10 cellular contexts compared by ENCODE assay signal in the genomic region with DNA sequence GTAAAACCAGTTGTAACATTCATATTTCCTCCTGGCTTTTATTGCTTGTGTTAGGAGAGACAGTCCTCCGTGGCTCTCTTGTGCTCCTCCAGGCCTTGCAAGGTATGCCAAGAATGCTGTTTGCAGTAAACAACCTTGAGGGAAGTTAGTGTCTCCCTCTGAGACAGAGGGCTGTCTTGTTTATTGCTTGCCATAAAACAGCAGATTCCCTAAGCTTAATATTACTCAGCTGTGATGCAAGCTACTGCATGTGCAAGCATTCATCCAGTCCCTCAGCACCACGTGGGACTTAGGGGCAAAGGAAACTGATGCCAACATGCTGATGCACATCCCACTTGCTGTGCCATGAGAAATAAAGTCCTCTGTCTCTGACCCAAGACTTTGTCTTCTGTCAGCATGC. TPM values are rescaled to one million over a fixed set of nuclear protein-coding genes. Genes with fewer than 3 reads are reported as not detected.
DNase-seq lines count a peak whose midpoint lies in the region; ATAC-seq and TF ChIP-seq lines count a peak whose summit lies in the region.
"Had no signal": no experiment of that assay in that cellular context is flagged by ENCODE, and none has a peak within 500 bp of the region (broad histone marks: within the 10 kb centered on the region; RNA-seq: fewer than 3 reads in every experiment).

No MANE protein-coding gene starts in this region.

- no peak overlapping the region for H3K18ac ChIP-seq in neuronal stem cell (ENCODE audit: low read length)

- TF ChIP-seq EP300 in gastroesophageal sphincter (IDR thresholded peaks at IDR 0.05): no peak

- H3K14ac ChIP-seq in neuronal stem cell (ENCODE audit: low read length): no peak overlapping the region

- H3K4me3 ChIP-seq in gastroesophageal sphincter: no peak overlapping the region
- peak overlapping the region; percentile 1 for H3K4me3 ChIP-seq in psoas muscle
- no peak overlapping the region for H3K4me3 ChIP-seq in neuronal stem cell (ENCODE audit: low read length in 2 of 2)

- H2AFZ ChIP-seq in neuronal stem cell (ENCODE audit: low read length): no peak overlapping the region

- H3K36me3 ChIP-seq in gastroesophageal sphincter (peaks cover 0 to 12% of the 10 kb centered on the region in 2 donors), psoas muscle (ENCODE audit: insufficient read depth in 1 of 2, low read depth in 1 of 2) (no peaks in the 10 kb centered on the region), neuronal stem cell (replicated peaks in 1 of 2; ENCODE audit: control insufficient read depth in 2 of 2, insufficient read depth in 2 of 2, low read length in 2 of 2) (peaks cover 0 to 12% of the 10 kb centered on the region in 2 donors)

- ATAC-seq in gastroesophageal sphincter (peak; percentile 34), psoas muscle (peak; percentile 53 to 66 (median 62))

- H3K9me3 ChIP-seq in gastroesophageal sphincter: no peaks in the 10 kb centered on the region
- H3K9me3 ChIP-seq in psoas muscle: no peaks in the 10 kb centered on the region
- peaks cover 0 to 2% of the 10 kb centered on the region in 2 donors for H3K9me3 ChIP-seq in neuronal stem cell (replicated peaks in 1 of 2; ENCODE audit: control insufficient read depth in 2 of 2, insufficient read depth in 1 of 2, low read depth in 1 of 2, low read length in 2 of 2)

- peaks cover 5% of the 10 kb centered on the region for H3K79me1 ChIP-seq in neuronal stem cell (ENCODE audit: low read depth, low read length)

- H2BK12ac ChIP-seq in neuronal stem cell (ENCODE audit: low read length): no peak overlapping the region

- no peak overlapping the region for H2BK120ac ChIP-seq in neuronal stem cell (ENCODE audit: low read depth, low read length)

- H3K27me3 ChIP-seq in gastroesophageal sphincter: no peaks in the 10 kb centered on the region
- H3K27me3 ChIP-seq in psoas muscle (ENCODE audit: insufficient read depth in 3 of 3, low read length in 2 of 3): no peaks in the 10 kb centered on the region
- no peaks in the 10 kb centered on the region for H3K27me3 ChIP-seq in neuronal stem cell (ENCODE audit: control insufficient read depth in 3 of 3, insufficient read depth in 3 of 3, low read depth in 1 of 3, low read length in 3 of 3)

- H3K9ac ChIP-seq in neuronal stem cell (ENCODE audit: low read depth, low read length, poor library complexity): no peak overlapping the region

- H3K4me2 ChIP-seq in neuronal stem cell (ENCODE audit: insufficient read depth, low read length, poor library complexity, severe bottlenecking): no peak overlapping the region

- intact Hi-C loops in psoas muscle (cut with DNase I): loop anchor here (10.0 kb wide), 2 partner anchors 159 to 439 kb away; no protein-coding TSS in a partner anchor

- H4K8ac ChIP-seq in neuronal stem cell (ENCODE audit: low read depth, low read length): no peak overlapping the region

- H3K4me1 ChIP-seq in gastroesophageal sphincter (peaks cover 0 to 49% (median 6%) of the 10 kb centered on the region in 3 donors), psoas muscle (peaks cover 81% of the 10 kb centered on the region), neuronal stem cell (ENCODE audit: control insufficient read depth in 2 of 2, insufficient read depth in 1 of 2, low read depth in 1 of 2, low read length in 2 of 2) (peaks cover 5 to 14% of the 10 kb centered on the region in 2 donors)

- no peak overlapping the region for H2BK5ac ChIP-seq in neuronal stem cell (ENCODE audit: low read length)

- H2AK5ac ChIP-seq in neuronal stem cell (ENCODE audit: low read depth, low read length): no peak overlapping the region

- no peak overlapping the region for H4K91ac ChIP-seq in neuronal stem cell (ENCODE audit: low read depth, low read length, poor library complexity)

- no peak overlapping the region for H2BK15ac ChIP-seq in neuronal stem cell (ENCODE audit: low read length)

- WGBS in gastroesophageal sphincter (ENCODE audit: low coverage in 1 of 2), 2 donors: 17 to 40% methylated on average over 1 to 2 of the region's 2 CpGs
- 7 to 16% (median 11%) methylated on average over 2 of the region's 2 CpGs for WGBS in psoas muscle, 3 donors
- WGBS in neuronal stem cell (ENCODE audit: extremely low coverage in 2 of 2, insufficient read length in 2 of 2, insufficient replicate concordance in 1 of 2), 2 donors: no CpG with 5 or more reads among the region's 2 CpGs

- DNase-seq in EL (peak; percentile 89), psoas muscle (no peak), NCI-H2029 (lab: John Stamatoyannopoulos, UW) (no peak), DMS153 treated with DMSO at 0.1 percent for 48 hours (lab: John Stamatoyannopoulos, UW; ENCODE audit: unreplicated experiment) (no peak), NCI-H2196 treated with DMSO at 0.1 percent for 48 hours (lab: John Stamatoyannopoulos, UW; ENCODE audit: unreplicated experiment) (no peak), neuronal stem cell (ENCODE audit: low spot score) (no peak)

- no peak for TF ChIP-seq POLR2A in gastroesophageal sphincter (IDR thresholded peaks at IDR 0.05)

- H3K27ac ChIP-seq in VCaP: peak overlapping the region; percentile 62
- peak overlapping the region in 2 of 4 donors; percentile 30 to 48 for H3K27ac ChIP-seq in gastroesophageal sphincter
- H3K27ac ChIP-seq in psoas muscle: peak overlapping the region; percentile 85
- H3K27ac ChIP-seq in neuronal stem cell (replicated peaks; ENCODE audit: low read length): no peak overlapping the region
- H3K27ac ChIP-seq: HL-60 had no signal

- H3K23ac ChIP-seq in neuronal stem cell (ENCODE audit: low read depth, low read length, poor library complexity): no peak overlapping the region

- TF ChIP-seq CTCF in VCaP (conservative IDR thresholded peaks at IDR 0.05) (no peak; the same call in 1 of the 2 replicates), gastroesophageal sphincter (IDR thresholded peaks at IDR 0.05) (no peak), psoas muscle (IDR thresholded peaks at IDR 0.05) (no peak)

- H3K4ac ChIP-seq in neuronal stem cell (ENCODE audit: low read length): no peak overlapping the region

RNA-seq across cellular contexts. Expression of gene POMT2, which starts 6.6 kb away (rescaled TPM):
- total RNA-seq in gastroesophageal sphincter (10 to 100 TPM in 3 of 4 donors, 1 to 10 TPM in 1; 8.1 to 20.9 (median 14.4) TPM), psoas muscle (10 to 100 TPM; 29.2 to 57.5 (median 36.7) TPM)
- 10 to 100 TPM; 17.4 to 28.5 (median 24.4) TPM for polyA plus RNA-seq in psoas muscle
- 13.9 TPM for polyA plus RNA-seq in neuronal stem cell (2013, experiment 1 of 2)
- 13.4 TPM for polyA plus RNA-seq in neuronal stem cell (2013, experiment 2 of 2)

RNA-seq across cellular contexts. Expression of gene GSTZ1, which starts 6.8 kb away (rescaled TPM):
- total RNA-seq in gastroesophageal sphincter: 10 to 100 TPM in 2 of 4 donors, 1 to 10 TPM in 2; 6.3 to 15.4 (median 12.5) TPM
- total RNA-seq in psoas muscle: 10 to 100 TPM; 17.7 to 56.6 (median 29.7) TPM
- 10 to 100 TPM; 17.1 to 32.2 (median 28.9) TPM for polyA plus RNA-seq in psoas muscle
- polyA plus RNA-seq in neuronal stem cell (2013, experiment 1 of 2): 26.8 TPM
- polyA plus RNA-seq in neuronal stem cell (2013, experiment 2 of 2): 25.2 TPM

RNA-seq across cellular contexts. Expression of gene NGB, which starts 43.0 kb away (rescaled TPM):
- total RNA-seq in gastroesophageal sphincter: 1 to 10 TPM in 2 of 4 donors, under 1 TPM in 1, not detected in 1; 0.27 to 2.0 (median 1.2) TPM
- not detected for total RNA-seq in psoas muscle
- polyA plus RNA-seq in psoas muscle: under 1 TPM in 1 of 3 donors, not detected in 2; 0.01 TPM
- not detected for polyA plus RNA-seq in neuronal stem cell (2013, experiment 1 of 2)
- not detected for polyA plus RNA-seq in neuronal stem cell (2013, experiment 2 of 2)
- total RNA-seq: Daoy had no signal
